Comparison of ENCODE assay signal across 1 cellular context in the genomic region with DNA sequence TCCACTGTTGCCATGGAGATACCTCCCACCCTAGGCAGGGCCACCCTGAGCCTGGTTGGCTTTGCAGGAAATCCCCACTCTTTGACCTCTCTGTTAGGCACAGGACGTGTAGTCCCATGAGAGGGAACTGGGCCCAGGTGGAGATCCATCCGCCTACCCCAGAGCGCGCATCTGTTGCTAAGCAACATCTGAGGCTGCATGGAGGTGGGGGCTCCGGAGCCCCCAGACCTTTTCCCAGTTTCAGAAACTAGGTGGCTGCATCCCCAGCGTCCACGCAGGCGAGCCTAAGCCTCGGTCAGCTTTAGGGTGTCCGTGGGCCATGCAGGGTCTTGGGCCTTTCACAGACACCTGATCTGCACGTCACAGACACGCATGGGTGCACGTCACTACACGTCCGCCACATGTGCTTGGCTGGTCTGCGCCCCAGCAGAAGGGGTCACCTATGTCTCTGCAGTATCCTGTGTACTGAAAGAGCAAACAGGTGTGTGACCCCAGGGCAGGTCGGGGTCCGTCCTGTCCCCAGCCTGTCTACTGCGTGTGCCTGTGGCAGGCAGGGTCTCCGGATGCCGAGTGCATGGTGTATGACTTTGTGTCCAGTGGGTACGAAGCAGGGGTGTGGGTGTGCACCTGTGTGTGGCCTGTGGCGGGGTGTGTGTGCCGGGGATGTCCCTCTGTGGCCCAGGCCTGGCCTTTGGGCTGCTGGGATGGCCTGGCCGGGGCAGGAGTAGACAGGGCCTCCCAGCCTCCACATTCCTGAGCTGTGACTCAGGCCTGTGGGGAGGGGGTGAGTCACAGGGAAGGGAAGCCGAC.
TF ChIP-seq lines count a peak whose summit lies in the region.

No MANE protein-coding gene starts in this region.

TF ChIP-seq in HEK293T, 16 proteins besides CTCF, POLR2A, EP300 and RAD21:
- no peak for TF ChIP-seq HDGF (IDR thresholded peaks at IDR 0.05; ENCODE audit: borderline replicate concordance)
- no peak for TF ChIP-seq FOXA1 (IDR thresholded peaks at IDR 0.05)
- no peak for TF ChIP-seq CTBP1 (IDR thresholded peaks at IDR 0.05; ENCODE audit: borderline replicate concordance)
- TF ChIP-seq SUZ12 (IDR thresholded peaks at IDR 0.05) = no peak
- no peak for TF ChIP-seq TARDBP (IDR thresholded peaks at IDR 0.05)
- TF ChIP-seq, protein P1, sequence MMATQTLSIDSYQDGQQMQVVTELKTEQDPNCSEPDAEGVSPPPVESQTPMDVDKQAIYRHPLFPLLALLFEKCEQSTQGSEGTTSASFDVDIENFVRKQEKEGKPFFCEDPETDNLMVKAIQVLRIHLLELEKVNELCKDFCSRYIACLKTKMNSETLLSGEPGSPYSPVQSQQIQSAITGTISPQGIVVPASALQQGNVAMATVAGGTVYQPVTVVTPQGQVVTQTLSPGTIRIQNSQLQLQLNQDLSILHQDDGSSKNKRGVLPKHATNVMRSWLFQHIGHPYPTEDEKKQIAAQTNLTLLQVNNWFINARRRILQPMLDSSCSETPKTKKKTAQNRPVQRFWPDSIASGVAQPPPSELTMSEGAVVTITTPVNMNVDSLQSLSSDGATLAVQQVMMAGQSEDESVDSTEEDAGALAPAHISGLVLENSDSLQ (IDR thresholded peaks at IDR 0.05) = no peak
- TF ChIP-seq BHLHE40 (IDR thresholded peaks at IDR 0.05; ENCODE audit: borderline replicate concordance) = no peak
- TF ChIP-seq SP1 (IDR thresholded peaks at IDR 0.05) = no peak
- TF ChIP-seq ARNT (IDR thresholded peaks at IDR 0.05) = no peak
- TF ChIP-seq ELF4 (IDR thresholded peaks at IDR 0.05) = no peak
- no peak for TF ChIP-seq ZNF384 (IDR thresholded peaks at IDR 0.05)
- TF ChIP-seq L3MBTL2 (conservative IDR thresholded peaks at IDR 0.05) = no peak
- TF ChIP-seq FOXM1 (IDR thresholded peaks at IDR 0.05; ENCODE audit: borderline replicate concordance) = no peak
- TF ChIP-seq NFRKB (IDR thresholded peaks at IDR 0.05) = no peak
- no peak for TF ChIP-seq LEF1 (IDR thresholded peaks at IDR 0.05; ENCODE audit: borderline replicate concordance)
- TF ChIP-seq FOXK2 (IDR thresholded peaks at IDR 0.05) = no peak
